ENCODE assay signal across 1 cellular context in genomic region chr6:132063738-132064137, GRCh38.
TF ChIP-seq lines count a peak whose summit lies in the region.

No MANE protein-coding gene starts in this region.

TF ChIP-seq in HCT116, 20 proteins besides CTCF, POLR2A, EP300 and RAD21 (continued from another document):
- TF ChIP-seq REST (IDR thresholded peaks at IDR 0.05; ENCODE audit: low read depth) (no peak), EZH2 (IDR thresholded peaks at IDR 0.05) (no peak), EGR1 (IDR thresholded peaks at IDR 0.05; ENCODE audit: low read depth) (0 out of 2 replicates have a peak, but pooled peaks have one; percentile 13), ELF1 (IDR thresholded peaks at IDR 0.05; ENCODE audit: borderline replicate concordance, low read depth) (no peak)
